8 cellular contexts compared by ENCODE assay signal in genomic region chr17:7380855-7381683, GRCh38. TPM values are rescaled to one million over a fixed set of nuclear protein-coding genes. Genes with fewer than 3 reads are reported as not detected.
DNase-seq lines count a peak whose midpoint lies in the region; ATAC-seq and TF ChIP-seq lines count a peak whose summit lies in the region.

Gene TNK1, plus strand, starts transcription at chr17:7381089. Its CDS starts 1,838 bp downstream, at chr17:7382927.

- H3K36me3 ChIP-seq in HUES48 (ENCODE audit: control insufficient read depth, insufficient read depth, low read length) = no peaks in the 10 kb centered on the region
- H3K36me3 ChIP-seq in thoracic aorta = no peaks in the 10 kb centered on the region

- H3K27me3 ChIP-seq in HUES48 (ENCODE audit: control insufficient read depth, insufficient read depth, low read length) = peaks cover 45% of the 10 kb centered on the region
- no peaks in the 10 kb centered on the region for H3K27me3 ChIP-seq in thoracic aorta (replicated peaks; ENCODE audit: insufficient read depth)

- H3K4me1 ChIP-seq in HUES48 (ENCODE audit: control insufficient read depth, insufficient read depth, low read length) (peaks cover 12% of the 10 kb centered on the region; the same call in 1 of the 2 replicates), thoracic aorta (ENCODE audit: control insufficient read depth in 1 of 2, low read depth in 2 of 2) (peaks cover 6 to 34% of the 10 kb centered on the region in 2 donors)

- no peak within 1 kb of the TSS for H3K27ac Mint-ChIP-seq in effector memory CD8-positive, alpha-beta T cell

- peaks cover 8% of the 10 kb centered on the region for H3K36me3 Mint-ChIP-seq in effector memory CD8-positive, alpha-beta T cell (ENCODE audit: insufficient read depth)

- no peaks in the 10 kb centered on the region for H3K9me3 ChIP-seq in HUES48 (ENCODE audit: control insufficient read depth, insufficient read depth, low read length)
- no peaks in the 10 kb centered on the region for H3K9me3 ChIP-seq in thoracic aorta

- H3K4me3 Mint-ChIP-seq in effector memory CD8-positive, alpha-beta T cell = peak within 1 kb of the TSS in 1 of 2 donors; percentile 65

- DNase-seq in cerebellum (ENCODE audit: low spot score) (peak; percentile 85), left lobe of liver (ENCODE audit: low spot score) (peak; percentile 81), thoracic aorta (ENCODE audit: low spot score) (no peak), cortex of kidney (lab: John Stamatoyannopoulos, UW) (no peak), NCI-H2171 (lab: John Stamatoyannopoulos, UW) (no peak)
- no peak for DNase-seq in effector memory CD8-positive, alpha-beta T cell

- peaks cover 5 to 7% of the 10 kb centered on the region in 2 donors for H3K4me1 Mint-ChIP-seq in effector memory CD8-positive, alpha-beta T cell (ENCODE audit: low read depth in 2 of 2)

- peaks cover 41 to 43% of the 10 kb centered on the region in 2 donors for H3K27me3 Mint-ChIP-seq in effector memory CD8-positive, alpha-beta T cell

- TF ChIP-seq CTCF in thoracic aorta (IDR thresholded peaks at IDR 0.05) = no peak

- ATAC-seq in left lobe of liver (peak; percentile 91), thoracic aorta (ENCODE audit: insufficient number of reproducible peaks, low FRiP score, low read depth) (no peak), HG03139 (IDR thresholded peaks at IDR 0.05; ENCODE audit: unreplicated experiment) (no peak)
- ATAC-seq in effector memory CD8-positive, alpha-beta T cell (replicated peaks) = no peak

- H3K9ac ChIP-seq in HUES48 (ENCODE audit: low read depth, low read length) = no peak within 1 kb of the TSS

- peak within 1 kb of the TSS; percentile 59 for H3K4me3 ChIP-seq in HUES48 (ENCODE audit: low read depth, low read length)
- H3K4me3 ChIP-seq in thoracic aorta = peak within 1 kb of the TSS; percentile 66

- H3K9me3 Mint-ChIP-seq in effector memory CD8-positive, alpha-beta T cell = no peaks in the 10 kb centered on the region

- no peak within 1 kb of the TSS for H3K27ac ChIP-seq in HUES48 (ENCODE audit: low read depth, low read length)
- no peak within 1 kb of the TSS for H3K27ac ChIP-seq in thoracic aorta

RNA-seq across cellular contexts. Expression of gene TNK1, which starts in this region (rescaled TPM):
- total RNA-seq in cerebellum = 0.36 TPM
- total RNA-seq in left lobe of liver = 5.2 TPM
- 1 to 10 TPM; 3.7 to 4.7 TPM for total RNA-seq in thoracic aorta

Comparison
In these comparisons a context has a peak if more than half of its experiments do, and no peak if none do; other contexts are left out.
1. Peak in DNase-seq in cerebellum; RNA of the gene not detected or under 1 TPM.